Comparison of ENCODE assay signal across 1 cellular context in the genomic region with DNA sequence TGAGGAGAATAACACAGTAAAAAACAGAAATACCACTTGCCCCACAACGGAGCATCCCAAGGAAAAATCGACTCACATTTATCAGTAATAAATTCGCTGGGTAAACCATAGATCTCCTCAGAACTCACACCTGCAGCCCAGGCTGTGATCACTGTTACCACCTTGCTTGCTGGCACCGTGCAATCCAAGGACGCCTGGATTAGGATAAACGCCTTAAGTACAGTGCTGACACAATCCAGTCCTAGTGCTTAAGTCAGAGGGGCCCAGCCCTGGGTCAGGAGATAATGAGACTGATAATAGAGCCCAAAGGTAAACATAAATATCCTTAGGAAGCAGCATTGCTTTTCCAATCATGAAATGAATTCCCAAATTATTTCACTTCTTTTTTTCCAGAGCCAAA.
TF ChIP-seq lines count a peak whose summit lies in the region.

No MANE protein-coding gene starts in this region.

TF ChIP-seq in HepG2, 621 proteins besides CTCF, POLR2A, EP300 and RAD21 (continued from another document):
- TF ChIP-seq, protein P1, sequence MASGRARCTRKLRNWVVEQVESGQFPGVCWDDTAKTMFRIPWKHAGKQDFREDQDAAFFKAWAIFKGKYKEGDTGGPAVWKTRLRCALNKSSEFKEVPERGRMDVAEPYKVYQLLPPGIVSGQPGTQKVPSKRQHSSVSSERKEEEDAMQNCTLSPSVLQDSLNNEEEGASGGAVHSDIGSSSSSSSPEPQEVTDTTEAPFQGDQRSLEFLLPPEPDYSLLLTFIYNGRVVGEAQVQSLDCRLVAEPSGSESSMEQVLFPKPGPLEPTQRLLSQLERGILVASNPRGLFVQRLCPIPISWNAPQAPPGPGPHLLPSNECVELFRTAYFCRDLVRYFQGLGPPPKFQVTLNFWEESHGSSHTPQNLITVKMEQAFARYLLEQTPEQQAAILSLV (CRISPR knock-in tag; IDR thresholded peaks at IDR 0.05; ENCODE audit: borderline replicate concordance) = no peak
- no peak for TF ChIP-seq CAMTA2 (CRISPR knock-in tag; IDR thresholded peaks at IDR 0.05; ENCODE audit: borderline replicate concordance)
TF ChIP-seq in HepG2: peak in this region for 0.
